9 cellular contexts compared by ENCODE assay signal in the genomic region with DNA sequence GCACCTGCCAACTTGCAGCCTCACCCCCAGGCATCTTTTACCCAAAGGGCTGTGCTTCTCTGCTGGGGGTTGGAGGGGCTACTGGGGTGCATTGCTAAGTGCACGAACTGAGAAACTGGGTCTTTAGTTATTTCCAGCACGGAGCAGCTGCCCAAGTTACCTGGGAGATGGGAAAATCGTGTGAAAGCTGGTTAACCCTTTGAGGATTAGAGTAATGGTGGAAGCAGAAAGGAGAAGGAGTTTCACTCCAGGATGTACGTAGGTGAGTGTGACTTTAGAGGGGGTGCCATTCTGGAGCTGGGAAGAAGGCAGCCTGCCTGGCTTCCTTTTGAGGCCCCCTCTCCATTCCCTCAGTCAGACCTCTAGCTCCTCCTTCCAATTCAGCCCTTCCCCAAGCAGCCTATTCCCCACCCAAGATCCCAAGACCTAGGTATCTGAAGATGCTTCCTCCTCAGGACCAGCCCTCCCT. TPM values are rescaled to one million over a fixed set of nuclear protein-coding genes. Genes with fewer than 3 reads are reported as not detected.
DNase-seq lines count a peak whose midpoint lies in the region; ATAC-seq and TF ChIP-seq lines count a peak whose summit lies in the region.
"Had no signal": no experiment of that assay in that cellular context is flagged by ENCODE, and none has a peak within 500 bp of the region (broad histone marks: within the 10 kb centered on the region; RNA-seq: fewer than 3 reads in every experiment).

No MANE protein-coding gene starts in this region.

- no peak for TF ChIP-seq EP300 in transverse colon (IDR thresholded peaks at IDR 0.05; ENCODE audit: low read depth)

- peak overlapping the region; percentile 34 for H3K4me3 Mint-ChIP-seq in activated naive CD4-positive, alpha-beta T cell treated with anti-CD3 and anti-CD28 coated beads, Interleukin-2, amount 50 U/mL, for 24 hours

- no peak for ATAC-seq in HG02938 (IDR thresholded peaks at IDR 0.05; ENCODE audit: unreplicated experiment)

- H3K27ac ChIP-seq in breast epithelium (peak overlapping the region; percentile 96 to 98), mesodermal cell (ENCODE audit: low read depth, low read length, severe bottlenecking) (no peak overlapping the region), transverse colon (peak overlapping the region; percentile 94 to 95 (median 94))

- H3K36me3 Mint-ChIP-seq in activated naive CD4-positive, alpha-beta T cell treated with anti-CD3 and anti-CD28 coated beads, Interleukin-2, amount 50 U/mL, for 24 hours = no peaks in the 10 kb centered on the region

- H3K27ac Mint-ChIP-seq in activated naive CD4-positive, alpha-beta T cell treated with anti-CD3 and anti-CD28 coated beads, Interleukin-2, amount 50 U/mL, for 24 hours = no peak overlapping the region

- intact Hi-C loops in breast epithelium (cut with DNase I; ENCODE audit: low total_unique reads) (no loop called here), transverse colon (cut with DNase I; ENCODE audit: low total_unique reads) (no loop called here), posterior vena cava (cut with DNase I) (loop anchor here in 1 of 2 donors (2.0 kb wide), 1 partner anchor 33 kb away; no protein-coding TSS in a partner anchor)

- H3K27me3 ChIP-seq in breast epithelium = no peaks in the 10 kb centered on the region
- no peaks in the 10 kb centered on the region for H3K27me3 ChIP-seq in transverse colon

- H3K9me3 ChIP-seq in breast epithelium (no peaks in the 10 kb centered on the region), mesodermal cell (ENCODE audit: control insufficient read depth, low read length) (no peaks in the 10 kb centered on the region), transverse colon (no peaks in the 10 kb centered on the region)

- no peak for TF ChIP-seq CTCF in breast epithelium (IDR thresholded peaks at IDR 0.05)
- no peak for TF ChIP-seq CTCF in transverse colon (IDR thresholded peaks at IDR 0.05)

- H3K9me3 Mint-ChIP-seq in activated naive CD4-positive, alpha-beta T cell treated with anti-CD3 and anti-CD28 coated beads, Interleukin-2, amount 50 U/mL, for 24 hours = no peaks in the 10 kb centered on the region

- TF ChIP-seq POLR2A in breast epithelium (IDR thresholded peaks at IDR 0.05) (no peak), transverse colon (IDR thresholded peaks at IDR 0.05) (no peak)

- in situ Hi-C loops in transverse colon (cut with MboI; ENCODE audit: low pct_ligation_motif_present in 1 of 4, low pct_unique_long_range_greater_than_20kb in 1 of 4, low sequenced_read_pairs in 3 of 4) = no loop called here

- no peaks in the 10 kb centered on the region for H3K36me3 ChIP-seq in breast epithelium
- H3K36me3 ChIP-seq in mesodermal cell (ENCODE audit: control insufficient read depth, insufficient read depth, low read length) = no peaks in the 10 kb centered on the region
- H3K36me3 ChIP-seq in transverse colon = no peaks in the 10 kb centered on the region

- no peak for DNase-seq in activated naive CD4-positive, alpha-beta T cell treated with anti-CD3 and anti-CD28 coated beads, Interleukin-2, amount 50 U/mL, for 16 hours
- DNase-seq in breast epithelium (ENCODE audit: low spot score in 2 of 2) (no peak), transverse colon (no peak), posterior vena cava (ENCODE audit: low spot score) (no peak), SIG-M5 treated with dmso at 0.1 percent for 504 hours (lab: John Stamatoyannopoulos, UW; ENCODE audit: unreplicated experiment) (no peak)
- DNase-seq: effector CD8-positive, alpha-beta T cell had no signal

- H3K4me1 Mint-ChIP-seq in activated naive CD4-positive, alpha-beta T cell treated with anti-CD3 and anti-CD28 coated beads, Interleukin-2, amount 50 U/mL, for 24 hours = peaks cover 8% of the 10 kb centered on the region

- peaks cover 0 to 12% of the 10 kb centered on the region in 2 donors for H3K4me1 ChIP-seq in breast epithelium
- H3K4me1 ChIP-seq in mesodermal cell (ENCODE audit: control insufficient read depth, insufficient read depth, low read length, poor library complexity, severe bottlenecking) = peaks cover 7% of the 10 kb centered on the region
- peaks cover 7 to 75% (median 37%) of the 10 kb centered on the region in 4 donors for H3K4me1 ChIP-seq in transverse colon

- H3K4me3 ChIP-seq in breast epithelium = peak overlapping the region; percentile 89 to 92 (median 92)
- H3K4me3 ChIP-seq in mesodermal cell (ENCODE audit: extremely low read depth, insufficient read depth, low read length, poor library complexity, severe bottlenecking) = peak overlapping the region; percentile 79
- H3K4me3 ChIP-seq in transverse colon = peak overlapping the region; percentile 88 to 99 (median 94)

- 13% methylated on average over 3 of the region's 4 CpGs for WGBS in mesodermal cell (ENCODE audit: insufficient coverage in 2 of 2), 2 experiments
- 0 to 15% methylated on average over 2 to 4 of the region's 4 CpGs for WGBS in transverse colon (ENCODE audit: low coverage in 1 of 2), 2 donors

- peaks cover 38% of the 10 kb centered on the region for H3K27me3 Mint-ChIP-seq in activated naive CD4-positive, alpha-beta T cell treated with anti-CD3 and anti-CD28 coated beads, Interleukin-2, amount 50 U/mL, for 24 hours

RNA-seq across cellular contexts. Expression of gene ADCY6, which starts 1.0 kb away (rescaled TPM):
- total RNA-seq in breast epithelium (10 to 100 TPM; 42.0 to 61.4 (median 46.7) TPM), transverse colon (100 to 1,000 TPM; 112 to 170 (median 115) TPM), posterior vena cava (10 to 100 TPM; 31.6 to 39.2 TPM)
- 40.1 TPM for polyA plus RNA-seq in mesodermal cell (2013, experiment 1 of 2)
- polyA plus RNA-seq in mesodermal cell (2013, experiment 2 of 2) = 33.0 TPM

RNA-seq across cellular contexts. Expression of gene CACNB3, which starts 28.4 kb away (rescaled TPM):
- total RNA-seq in breast epithelium (10 to 100 TPM in 2 of 3 donors, 1 to 10 TPM in 1; 4.0 to 17.0 (median 10.8) TPM), transverse colon (10 to 100 TPM; 20.6 to 53.5 (median 47.1) TPM), posterior vena cava (10 to 100 TPM; 11.8 to 23.8 TPM)
- polyA plus RNA-seq in mesodermal cell (2013, experiment 1 of 2) = 41.0 TPM
- 40.8 TPM for polyA plus RNA-seq in mesodermal cell (2013, experiment 2 of 2)
